In genomic region chr16:67415872-67416793, GRCh38 we compare ENCODE assay signal across 1 cellular context.
A peak's percentile ranks its signal among the peaks of the same experiment; 100 is the strongest.
TF ChIP-seq lines count a peak whose summit lies in the region.

Gene ZDHHC1 (minus strand): TSS chr16:67416477. CDS start chr16:67407775, 8,702 bp downstream.

TF ChIP-seq in HepG2, 621 proteins besides CTCF, POLR2A, EP300 and RAD21 (continued from another document and continues in another):
- TF ChIP-seq THAP9 (CRISPR knock-in tag; IDR thresholded peaks at IDR 0.05; ENCODE audit: borderline replicate concordance) (no peak), HNF1A (IDR thresholded peaks at IDR 0.05; ENCODE audit: low read depth) (no peak), HNF1A (CRISPR knock-in tag; IDR thresholded peaks at IDR 0.05; ENCODE audit: borderline replicate concordance) (0 out of 2 replicates have a peak, but pooled peaks have one; percentile 20), MYC (CRISPR knock-in tag; IDR thresholded peaks at IDR 0.05; ENCODE audit: borderline replicate concordance) (no peak), THAP8 (CRISPR knock-in tag; IDR thresholded peaks at IDR 0.05; ENCODE audit: borderline replicate concordance) (peak; percentile 81; the same call in 1 of the 2 replicates), IRF9 (CRISPR knock-in tag; IDR thresholded peaks at IDR 0.05; ENCODE audit: borderline replicate concordance) (peak; percentile 78; the same call in 1 of the 2 replicates), CC2D1A (CRISPR knock-in tag; IDR thresholded peaks at IDR 0.05) (no peak), ZNF513 (CRISPR knock-in tag; conservative IDR thresholded peaks at IDR 0.05) (no peak; the same call in 1 of the 2 replicates), NFRKB (IDR thresholded peaks at IDR 0.05) (no peak), ZBTB7B (CRISPR knock-in tag; IDR thresholded peaks at IDR 0.05) (peak; percentile 90), MAFG (CRISPR knock-in tag; IDR thresholded peaks at IDR 0.05) (0 out of 2 replicates have a peak, but pooled peaks have one; percentile 41), FOXK2 (IDR thresholded peaks at IDR 0.05) (no peak), REL (CRISPR knock-in tag; conservative IDR thresholded peaks at IDR 0.05) (no peak), PRDM4 (CRISPR knock-in tag; IDR thresholded peaks at IDR 0.05; ENCODE audit: borderline replicate concordance) (no peak; the same call in 1 of the 2 replicates), ZBTB7A (CRISPR knock-in tag; IDR thresholded peaks at IDR 0.05) (peak; percentile 66; the same call in 1 of the 2 replicates), ZNF775 (CRISPR knock-in tag; IDR thresholded peaks at IDR 0.05; ENCODE audit: borderline replicate concordance) (no peak), ZSCAN21 (CRISPR knock-in tag; IDR thresholded peaks at IDR 0.05; ENCODE audit: borderline replicate concordance) (no peak; the same call in 1 of the 2 replicates), ZNF614 (CRISPR knock-in tag; IDR thresholded peaks at IDR 0.05; ENCODE audit: borderline replicate concordance) (no peak), ZNF296 (CRISPR knock-in tag; conservative IDR thresholded peaks at IDR 0.05) (no peak), ZNF687 (CRISPR knock-in tag; IDR thresholded peaks at IDR 0.05) (peak; percentile 91), MEIS2 (CRISPR knock-in tag; IDR thresholded peaks at IDR 0.05) (no peak; the same call in 1 of the 2 replicates), RFX1 (IDR thresholded peaks at IDR 0.05) (peak; percentile 88), ZNF709 (CRISPR knock-in tag; IDR thresholded peaks at IDR 0.05) (peak; percentile 33; the same call in 1 of the 2 replicates), ZNF17 (CRISPR knock-in tag; IDR thresholded peaks at IDR 0.05) (no peak), ADNP (CRISPR knock-in tag; IDR thresholded peaks at IDR 0.05) (peak; percentile 61; the same call in 1 of the 2 replicates), ZNF672 (CRISPR knock-in tag; IDR thresholded peaks at IDR 0.05) (no peak), HMG20B (CRISPR knock-in tag; conservative IDR thresholded peaks at IDR 0.05) (no peak), ZNF253 (CRISPR knock-in tag; IDR thresholded peaks at IDR 0.05; ENCODE audit: borderline replicate concordance) (no peak), MTA1 (CRISPR knock-in tag; IDR thresholded peaks at IDR 0.05; ENCODE audit: borderline replicate concordance) (peak; percentile 62; the same call in 1 of the 2 replicates), TBP (CRISPR knock-in tag; IDR thresholded peaks at IDR 0.05) (peak; percentile 66; the same call in 1 of the 2 replicates), PHF8 (CRISPR knock-in tag; IDR thresholded peaks at IDR 0.05) (peak; percentile 86), RFXANK (CRISPR knock-in tag; IDR thresholded peaks at IDR 0.05) (no peak), ZNF567 (CRISPR knock-in tag; IDR thresholded peaks at IDR 0.05; ENCODE audit: borderline replicate concordance) (peak; percentile 79; the same call in 1 of the 2 replicates), LBX2 (CRISPR knock-in tag; IDR thresholded peaks at IDR 0.05; ENCODE audit: borderline replicate concordance) (peak; percentile 80; the same call in 1 of the 2 replicates), ARID2 (CRISPR knock-in tag; IDR thresholded peaks at IDR 0.05; ENCODE audit: borderline replicate concordance) (peak; percentile 87), ZBTB10 (CRISPR knock-in tag; IDR thresholded peaks at IDR 0.05; ENCODE audit: borderline replicate concordance) (peak; percentile 79; the same call in 1 of the 2 replicates), ZNF33B (CRISPR knock-in tag; IDR thresholded peaks at IDR 0.05) (peak; percentile 52; the same call in 1 of the 2 replicates)
